In the genomic region with DNA sequence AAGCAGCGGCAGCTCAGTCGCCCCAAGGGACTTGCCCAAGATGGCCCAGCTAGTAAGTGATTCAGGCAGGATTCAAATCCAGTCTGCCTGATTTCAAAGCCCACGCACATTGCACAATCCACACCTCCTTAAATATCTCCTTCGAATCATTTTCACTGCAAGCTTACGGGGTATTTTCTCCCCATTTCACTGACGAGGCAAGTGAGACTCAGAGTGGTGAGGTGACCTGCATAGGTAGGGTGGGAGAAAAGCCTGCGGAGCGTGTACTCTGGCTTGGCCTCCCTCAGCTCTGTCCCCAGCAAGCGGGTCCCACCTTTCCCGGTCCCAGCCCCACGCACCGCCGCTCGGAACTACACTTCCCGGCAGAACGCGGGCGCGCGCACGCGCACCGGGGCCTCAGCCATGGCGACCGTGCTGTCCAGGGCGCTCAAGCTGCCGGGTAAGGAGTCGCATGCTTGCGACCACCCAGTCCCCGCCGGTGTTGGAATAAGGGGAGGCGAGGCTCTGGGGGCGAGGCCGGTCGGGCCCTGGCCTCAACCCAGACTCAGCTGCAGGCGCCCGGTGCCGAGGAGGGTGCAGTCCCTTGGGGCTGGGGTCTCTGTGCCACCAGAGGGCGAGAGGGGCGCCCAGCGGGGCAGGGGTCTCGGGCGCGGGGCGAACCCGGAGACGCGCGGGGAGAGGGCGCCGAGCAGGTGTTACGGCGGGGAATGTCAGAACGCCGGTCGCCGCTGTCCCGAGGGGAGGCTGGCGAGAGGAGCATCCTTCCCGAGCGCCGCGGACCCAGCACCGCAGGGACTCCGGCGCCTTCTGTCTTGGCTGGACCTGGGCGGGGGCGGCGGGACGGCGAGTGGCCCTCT, we compare ENCODE assay signal across 8 cellular contexts. TPM values are rescaled to one million over a fixed set of nuclear protein-coding genes. Genes with fewer than 3 reads are reported as not detected.
A peak's percentile ranks its signal among the peaks of the same experiment; 100 is the strongest.
DNase-seq lines count a peak whose midpoint lies in the region; ATAC-seq lines count a peak whose summit lies in the region.

A gene with protein sequence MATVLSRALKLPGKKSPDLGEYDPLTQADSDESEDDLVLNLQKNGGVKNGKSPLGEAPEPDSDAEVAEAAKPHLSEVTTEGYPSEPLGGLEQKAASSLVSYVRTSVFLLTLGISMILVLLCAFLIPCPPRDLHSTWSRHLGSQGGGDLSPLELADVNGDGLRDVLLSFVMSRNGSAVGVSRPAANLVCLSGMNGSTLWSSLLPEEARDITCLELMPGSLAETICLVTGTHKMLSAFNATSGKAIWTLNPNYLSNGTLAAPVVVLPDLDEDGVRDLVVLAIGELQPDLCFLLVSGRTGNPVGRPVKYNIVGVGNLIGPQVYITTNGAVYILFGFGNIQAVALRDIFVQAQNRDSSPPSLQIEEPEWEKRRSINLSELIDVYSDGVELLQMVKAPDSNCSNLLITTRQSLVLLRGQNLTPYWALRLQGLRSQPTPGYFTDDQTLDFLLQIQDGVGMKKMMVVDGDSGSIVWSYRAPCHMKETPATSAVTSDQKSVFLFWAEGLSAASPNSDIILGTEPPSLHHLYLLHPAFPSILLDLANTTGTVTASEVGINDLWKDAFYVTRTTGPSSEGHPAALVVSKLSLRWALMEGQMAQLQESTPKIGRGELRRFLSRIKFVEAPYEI (plus strand): TSS at position 380 of the 857 bp plus-strand sequence. CDS start 23 bp downstream, at position 403.

- no peaks in the 10 kb centered on the region for H3K4me1 ChIP-seq in endocrine pancreas (ENCODE audit: control insufficient read depth, insufficient read depth, low read length)

- ATAC-seq in GM18909 (IDR thresholded peaks at IDR 0.05; ENCODE audit: poor library complexity, unreplicated experiment) = peak; percentile 88
- peak; percentile 87 for ATAC-seq in HG03175 (IDR thresholded peaks at IDR 0.05; ENCODE audit: unreplicated experiment)

- peak; percentile 97 for DNase-seq in AG20443 (ENCODE audit: low spot score)
- DNase-seq in NCI-H526 treated with DMSO at 0.1 percent for 48 hours (lab: John Stamatoyannopoulos, UW) = peak; percentile 38
- DNase-seq in activated CD8-positive, alpha-beta memory T cell treated with anti-CD3 and anti-CD28 coated beads for 48 hours (ENCODE audit: low read depth in 2 of 3, low spot score in 2 of 3) = peak; percentile 40 to 69 (median 50)
- peak; percentile 97 for DNase-seq in mesenteric fat pad (ENCODE audit: low spot score)
- peak; percentile 64 for DNase-seq in stimulated activated CD8-positive, alpha-beta memory T cell treated with anti-CD3 and anti-CD28 coated beads, Interleukin-12 subunit alpha, Interleukin-12 subunit beta, amount 100 ng/mL, for 4 hours (ENCODE audit: low read depth)

- no peaks in the 10 kb centered on the region for H3K36me3 ChIP-seq in endocrine pancreas (ENCODE audit: control insufficient read depth, insufficient read depth, low read length)

- H3K9ac ChIP-seq in endocrine pancreas (ENCODE audit: control insufficient read depth, insufficient read depth, low read length) = peak within 1 kb of the TSS; percentile 70

- no peaks in the 10 kb centered on the region for H3K9me3 ChIP-seq in endocrine pancreas (ENCODE audit: control insufficient read depth, low read length)

- H3K4me3 ChIP-seq in endocrine pancreas (ENCODE audit: control insufficient read depth, insufficient read depth, low read length) = peak within 1 kb of the TSS; percentile 80

- no peaks in the 10 kb centered on the region for H3K27me3 ChIP-seq in endocrine pancreas (ENCODE audit: control insufficient read depth, insufficient read depth, low read length)

RNA-seq across cellular contexts. Expression of the gene that starts here (rescaled TPM):
- 8.0 TPM for total RNA-seq in mesenteric fat pad

Comparison
In these comparisons a context has a peak if more than half of its experiments do, and no peak if none do; other contexts are left out.
1. Peak in every context shown above with its lines: DNase-seq, ATAC-seq and H3K4me3 ChIP-seq.
2. DNase-seq: peak in every context shown above with its lines; median percentile 97 in AG20443; 97 in mesenteric fat pad; 64 in stimulated activated CD8-positive, alpha-beta memory T cell treated with anti-CD3 and anti-CD28 coated beads, Interleukin-12 subunit alpha, Interleukin-12 subunit beta, amount 100 ng/mL, for 4 hours; 50 in activated CD8-positive, alpha-beta memory T cell treated with anti-CD3 and anti-CD28 coated beads for 48 hours; 38 in NCI-H526 treated with DMSO at 0.1 percent for 48 hours.